In genomic region chr15:40367038-40367672, GRCh38 we compare ENCODE assay signal across 8 cellular contexts. TPM values are rescaled to one million over a fixed set of nuclear protein-coding genes. Genes with fewer than 3 reads are reported as not detected.
DNase-seq lines count a peak whose midpoint lies in the region; ATAC-seq, FAIRE-seq and TF ChIP-seq lines count a peak whose summit lies in the region.
"Had no signal": no experiment of that assay in that cellular context is flagged by ENCODE, and none has a peak within 500 bp of the region (broad histone marks: within the 10 kb centered on the region; RNA-seq: fewer than 3 reads in every experiment).

No MANE protein-coding gene starts in this region.

- ATAC-seq in right lobe of liver = peak; percentile 87 to 89 (median 88)
- no peak for ATAC-seq in activated CD4-positive, CD25-positive, alpha-beta regulatory T cell treated with anti-CD3 and anti-CD28 coated beads, Interleukin-2, amount 50 U/mL, for 24 hours
- ATAC-seq in GM21526 (IDR thresholded peaks at IDR 0.05; ENCODE audit: low FRiP score, unreplicated experiment) = no peak

- FAIRE-seq in astrocyte (lab: Jason Lieb, UNC) = no peak

- H3K36me3 ChIP-seq in KMS-11 (ENCODE audit: insufficient read depth) (no peaks in the 10 kb centered on the region), astrocyte (ENCODE audit: insufficient read depth, low read length) (no peaks in the 10 kb centered on the region), right lobe of liver (no peaks in the 10 kb centered on the region), subcutaneous abdominal adipose tissue (ENCODE audit: control insufficient read depth in 5 of 5, insufficient read depth in 5 of 5, low read length in 5 of 5) (no peaks in the 10 kb centered on the region)

- 64% methylated on average over 5 of the region's 15 CpGs for WGBS in right lobe of liver (ENCODE audit: insufficient coverage, low coverage, low lambda C conversion rate, missing lambda C conversion rate)

- H3K9me3 Mint-ChIP-seq in astrocyte (ENCODE audit: unreplicated experiment) = peaks cover 6% of the 10 kb centered on the region

- H4K20me1 ChIP-seq in KMS-11 (ENCODE audit: insufficient read depth) (no peaks in the 10 kb centered on the region), astrocyte (ENCODE audit: insufficient read depth, low read length) (no peaks in the 10 kb centered on the region)

- peaks cover 10% of the 10 kb centered on the region; the same call in 1 of the 2 replicates for H3K27me3 ChIP-seq in KMS-11 (ENCODE audit: insufficient read depth, low read depth)
- peaks cover 3% of the 10 kb centered on the region for H3K27me3 ChIP-seq in astrocyte (ENCODE audit: insufficient read depth, low read length)
- no peaks in the 10 kb centered on the region for H3K27me3 ChIP-seq in right lobe of liver
- H3K27me3 ChIP-seq in subcutaneous abdominal adipose tissue (ENCODE audit: control insufficient read depth in 5 of 5, insufficient read depth in 4 of 5, low read length in 5 of 5) = no peaks in the 10 kb centered on the region

- H3K4me3 ChIP-seq in KMS-11 (IDR thresholded peaks at IDR 0.05; ENCODE audit: insufficient read depth, low read depth, low read length) = no peak overlapping the region
- no peak overlapping the region for H3K4me3 ChIP-seq in astrocyte (ENCODE audit: insufficient read depth, low read depth, low read length)
- peak overlapping the region in 1 of 3 donors; percentile 39 for H3K4me3 ChIP-seq in right lobe of liver
- H3K4me3 ChIP-seq in subcutaneous abdominal adipose tissue (ENCODE audit: low read depth in 1 of 5, low read length in 5 of 5) = peak overlapping the region in 4 of 5 donors; percentile 36 to 53 (median 50)

- H3K4me2 ChIP-seq in KMS-11 = peak overlapping the region; percentile 63; the same call in 1 of the 2 replicates
- peak overlapping the region; percentile 86 for H3K4me2 ChIP-seq in astrocyte (ENCODE audit: low read length)

- H3K9me3 ChIP-seq in astrocyte (ENCODE audit: insufficient read depth, low read depth, low read length) = no peaks in the 10 kb centered on the region
- H3K9me3 ChIP-seq in right lobe of liver = no peaks in the 10 kb centered on the region
- no peaks in the 10 kb centered on the region for H3K9me3 ChIP-seq in subcutaneous abdominal adipose tissue (ENCODE audit: control insufficient read depth in 5 of 5, low read length in 5 of 5)

- H3K27ac ChIP-seq in KMS-11 (no peak overlapping the region), astrocyte (ENCODE audit: low read depth, low read length) (no peak overlapping the region), right lobe of liver (peak overlapping the region in 2 of 3 donors; percentile 78 to 79), subcutaneous abdominal adipose tissue (ENCODE audit: low read depth, low read length) (no peak overlapping the region)

- H3K4me3 Mint-ChIP-seq in astrocyte (ENCODE audit: unreplicated experiment) = no peak overlapping the region

- H3K27me3 Mint-ChIP-seq in astrocyte (ENCODE audit: low read depth, unreplicated experiment) = peaks cover 55% of the 10 kb centered on the region

- peaks cover 11% of the 10 kb centered on the region for H3K4me1 ChIP-seq in KMS-11 (ENCODE audit: low read depth, poor library complexity, severe bottlenecking)
- H3K4me1 ChIP-seq in astrocyte (ENCODE audit: insufficient read depth, low read length) = peaks cover 4% of the 10 kb centered on the region
- peaks cover 0 to 16% (median 8%) of the 10 kb centered on the region in 4 donors for H3K4me1 ChIP-seq in right lobe of liver
- H3K4me1 ChIP-seq in subcutaneous abdominal adipose tissue (ENCODE audit: control insufficient read depth in 5 of 5, insufficient read depth in 5 of 5, low read length in 5 of 5) = peaks cover 0 to 20% (median 19%) of the 10 kb centered on the region in 5 donors

- no peak overlapping the region for H3K9ac ChIP-seq in KMS-11
- H3K9ac ChIP-seq in astrocyte (ENCODE audit: low read length) = no peak overlapping the region
- H3K9ac ChIP-seq in subcutaneous abdominal adipose tissue (ENCODE audit: low read length in 5 of 5) = no peak overlapping the region

- no peaks in the 10 kb centered on the region for H3K36me3 Mint-ChIP-seq in astrocyte (ENCODE audit: low read depth, unreplicated experiment)

- no peaks in the 10 kb centered on the region for H3K4me1 Mint-ChIP-seq in astrocyte (ENCODE audit: low read depth, unreplicated experiment)

- intact Hi-C loops in right lobe of liver (cut with DNase I) = loop anchor here in 1 of 2 donors (10.0 kb wide), 1 partner anchor 48 kb away; no protein-coding TSS in a partner anchor

- H3K79me2 ChIP-seq in KMS-11 (ENCODE audit: insufficient read depth, low read depth) (no peaks in the 10 kb centered on the region), astrocyte (ENCODE audit: insufficient read depth, low read length) (no peaks in the 10 kb centered on the region)

- DNase-seq in astrocyte (ENCODE audit: low read depth) (no peak), right lobe of liver (peak; percentile 94 to 98 (median 97)), islet precursor cell (no peak)

- H2AFZ ChIP-seq in KMS-11 (ENCODE audit: low read depth) = peak overlapping the region; percentile 83
- peak overlapping the region; percentile 88 for H2AFZ ChIP-seq in astrocyte (ENCODE audit: low read depth, low read length)

- no peak for TF ChIP-seq POLR2A in right lobe of liver (IDR thresholded peaks at IDR 0.05)

- TF ChIP-seq CTCF in KMS-11 (conservative IDR thresholded peaks at IDR 0.05; ENCODE audit: low read depth, low read length) (no peak), astrocyte (IDR thresholded peaks at IDR 0.05; ENCODE audit: insufficient read depth, low read depth, low read length) (no peak), right lobe of liver (IDR thresholded peaks at IDR 0.05) (no peak)

- no peak overlapping the region for H3K27ac Mint-ChIP-seq in astrocyte (ENCODE audit: unreplicated experiment)

RNA-seq across cellular contexts. Expression of gene DISP2, which starts 9.1 kb away (rescaled TPM):
- 1.5 and 3.7 TPM in 2 replicates for total RNA-seq in astrocyte
- under 1 TPM; 0.06 to 0.71 (median 0.16) TPM for total RNA-seq in right lobe of liver

RNA-seq across cellular contexts. Expression of gene KNSTRN, which starts 15.4 kb away (rescaled TPM):
- total RNA-seq in astrocyte = 32.9 and 37.8 TPM in 2 replicates
- total RNA-seq in right lobe of liver = 10 to 100 TPM in 4 of 6 experiments, 1 to 10 TPM in 2; 5.4 to 17.2 (median 11.2) TPM

RNA-seq across cellular contexts. Expression of gene PHGR1, which starts 16.3 kb away (rescaled TPM):
- total RNA-seq in astrocyte = not detected in 2 replicates
- total RNA-seq in right lobe of liver = not detected
- total RNA-seq: fibroblast of villous mesenchyme had no signal

RNA-seq across cellular contexts. Expression of gene CCDC9B, which starts 26.4 kb away (rescaled TPM):
- total RNA-seq in astrocyte = 9.8 and 10.1 TPM in 2 replicates
- total RNA-seq in right lobe of liver = 10 to 100 TPM in 1 of 6 experiments, 1 to 10 TPM in 5; 4.2 to 11.9 (median 4.7) TPM

RNA-seq across cellular contexts. Expression of gene IVD, which starts 38.4 kb away (rescaled TPM):
- total RNA-seq in astrocyte (53.6 and 55.1 TPM in 2 replicates), right lobe of liver (100 to 1,000 TPM in 3 of 6 experiments, 10 to 100 TPM in 3; 89.7 to 231 (median 122) TPM)

Comparison
In these comparisons a context has a peak if more than half of its experiments do, and no peak if none do; other contexts are left out.
1. H3K27ac ChIP-seq: peak in right lobe of liver (2 of 3); none in KMS-11 (single experiment), astrocyte (single experiment) and subcutaneous abdominal adipose tissue (single experiment).
2. H3K4me3 ChIP-seq: peak in subcutaneous abdominal adipose tissue (4 of 5); none in KMS-11 (single experiment) and astrocyte (single experiment).
3. DNase-seq: peak in right lobe of liver (3 of 3); none in astrocyte (single experiment) and islet precursor cell (single experiment).
4. ATAC-seq: peak in right lobe of liver (4 of 4); none in activated CD4-positive, CD25-positive, alpha-beta regulatory T cell treated with anti-CD3 and anti-CD28 coated beads, Interleukin-2, amount 50 U/mL, for 24 hours (0 of 2) and GM21526 (single experiment).